Comparison of ENCODE assay signal across 1 cellular context in genomic region chr16:20741555-20742285, GRCh38.
TF ChIP-seq lines count a peak whose summit lies in the region.

A gene with protein sequence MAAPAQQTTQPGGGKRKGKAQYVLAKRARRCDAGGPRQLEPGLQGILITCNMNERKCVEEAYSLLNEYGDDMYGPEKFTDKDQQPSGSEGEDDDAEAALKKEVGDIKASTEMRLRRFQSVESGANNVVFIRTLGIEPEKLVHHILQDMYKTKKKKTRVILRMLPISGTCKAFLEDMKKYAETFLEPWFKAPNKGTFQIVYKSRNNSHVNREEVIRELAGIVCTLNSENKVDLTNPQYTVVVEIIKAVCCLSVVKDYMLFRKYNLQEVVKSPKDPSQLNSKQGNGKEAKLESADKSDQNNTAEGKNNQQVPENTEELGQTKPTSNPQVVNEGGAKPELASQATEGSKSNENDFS (minus strand): TSS chr16:20741818. CDS start chr16:20741739, 79 bp downstream.

TF ChIP-seq in HepG2, 621 proteins besides CTCF, POLR2A, EP300 and RAD21 (continued from another document):
- TF ChIP-seq ZSCAN5A (CRISPR knock-in tag; IDR thresholded peaks at IDR 0.05; ENCODE audit: borderline replicate concordance), result no peak
- TF ChIP-seq TBX2 (CRISPR knock-in tag; IDR thresholded peaks at IDR 0.05; ENCODE audit: borderline replicate concordance), result peak; percentile 80; the same call in 1 of the 2 replicates
- TF ChIP-seq, protein P1, sequence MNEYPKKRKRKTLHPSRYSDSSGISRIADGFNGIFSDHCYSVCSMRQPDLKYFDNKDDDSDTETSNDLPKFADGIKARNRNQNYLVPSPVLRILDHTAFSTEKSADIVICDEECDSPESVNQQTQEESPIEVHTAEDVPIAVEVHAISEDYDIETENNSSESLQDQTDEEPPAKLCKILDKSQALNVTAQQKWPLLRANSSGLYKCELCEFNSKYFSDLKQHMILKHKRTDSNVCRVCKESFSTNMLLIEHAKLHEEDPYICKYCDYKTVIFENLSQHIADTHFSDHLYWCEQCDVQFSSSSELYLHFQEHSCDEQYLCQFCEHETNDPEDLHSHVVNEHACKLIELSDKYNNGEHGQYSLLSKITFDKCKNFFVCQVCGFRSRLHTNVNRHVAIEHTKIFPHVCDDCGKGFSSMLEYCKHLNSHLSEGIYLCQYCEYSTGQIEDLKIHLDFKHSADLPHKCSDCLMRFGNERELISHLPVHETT (CRISPR knock-in tag; conservative IDR thresholded peaks at IDR 0.05), result peak; percentile 86; the same call in 1 of the 2 replicates
- TF ChIP-seq, protein P2, sequence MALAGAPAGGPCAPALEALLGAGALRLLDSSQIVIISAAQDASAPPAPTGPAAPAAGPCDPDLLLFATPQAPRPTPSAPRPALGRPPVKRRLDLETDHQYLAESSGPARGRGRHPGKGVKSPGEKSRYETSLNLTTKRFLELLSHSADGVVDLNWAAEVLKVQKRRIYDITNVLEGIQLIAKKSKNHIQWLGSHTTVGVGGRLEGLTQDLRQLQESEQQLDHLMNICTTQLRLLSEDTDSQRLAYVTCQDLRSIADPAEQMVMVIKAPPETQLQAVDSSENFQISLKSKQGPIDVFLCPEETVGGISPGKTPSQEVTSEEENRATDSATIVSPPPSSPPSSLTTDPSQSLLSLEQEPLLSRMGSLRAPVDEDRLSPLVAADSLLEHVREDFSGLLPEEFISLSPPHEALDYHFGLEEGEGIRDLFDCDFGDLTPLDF (CRISPR knock-in tag; IDR thresholded peaks at IDR 0.05), result peak; percentile 81
- peak; percentile 93 for TF ChIP-seq ZNF160 (CRISPR knock-in tag; IDR thresholded peaks at IDR 0.05)
- no peak for TF ChIP-seq HNRNPK (IDR thresholded peaks at IDR 0.05; ENCODE audit: low read depth, low read length, poor library complexity, severe bottlenecking)
- TF ChIP-seq THYN1 (CRISPR knock-in tag; IDR thresholded peaks at IDR 0.05; ENCODE audit: borderline replicate concordance, low read depth), result no peak
- no peak for TF ChIP-seq MBNL3 (CRISPR knock-in tag; conservative IDR thresholded peaks at IDR 0.05)
- peak; percentile 56; the same call in 1 of the 2 replicates for TF ChIP-seq ZBTB4 (CRISPR knock-in tag; IDR thresholded peaks at IDR 0.05; ENCODE audit: borderline replicate concordance)
- TF ChIP-seq ZNF577 (CRISPR knock-in tag; IDR thresholded peaks at IDR 0.05; ENCODE audit: borderline replicate concordance, low read depth), result no peak
- TF ChIP-seq SETDB1 (CRISPR knock-in tag; IDR thresholded peaks at IDR 0.05; ENCODE audit: borderline replicate concordance), result no peak
- TF ChIP-seq MXD4 (CRISPR knock-in tag; IDR thresholded peaks at IDR 0.05), result peak; percentile 88
- TF ChIP-seq ZNF138 (CRISPR knock-in tag; IDR thresholded peaks at IDR 0.05; ENCODE audit: low read depth), result peak; percentile 92
- peak; percentile 66; the same call in 1 of the 2 replicates for TF ChIP-seq HHEX (CRISPR knock-in tag; IDR thresholded peaks at IDR 0.05)
- TF ChIP-seq ZNF572 (CRISPR knock-in tag; IDR thresholded peaks at IDR 0.05), result peak; percentile 89; the same call in 1 of the 2 replicates
- no peak for TF ChIP-seq CENPX (CRISPR knock-in tag; IDR thresholded peaks at IDR 0.05)
- TF ChIP-seq, protein P3, sequence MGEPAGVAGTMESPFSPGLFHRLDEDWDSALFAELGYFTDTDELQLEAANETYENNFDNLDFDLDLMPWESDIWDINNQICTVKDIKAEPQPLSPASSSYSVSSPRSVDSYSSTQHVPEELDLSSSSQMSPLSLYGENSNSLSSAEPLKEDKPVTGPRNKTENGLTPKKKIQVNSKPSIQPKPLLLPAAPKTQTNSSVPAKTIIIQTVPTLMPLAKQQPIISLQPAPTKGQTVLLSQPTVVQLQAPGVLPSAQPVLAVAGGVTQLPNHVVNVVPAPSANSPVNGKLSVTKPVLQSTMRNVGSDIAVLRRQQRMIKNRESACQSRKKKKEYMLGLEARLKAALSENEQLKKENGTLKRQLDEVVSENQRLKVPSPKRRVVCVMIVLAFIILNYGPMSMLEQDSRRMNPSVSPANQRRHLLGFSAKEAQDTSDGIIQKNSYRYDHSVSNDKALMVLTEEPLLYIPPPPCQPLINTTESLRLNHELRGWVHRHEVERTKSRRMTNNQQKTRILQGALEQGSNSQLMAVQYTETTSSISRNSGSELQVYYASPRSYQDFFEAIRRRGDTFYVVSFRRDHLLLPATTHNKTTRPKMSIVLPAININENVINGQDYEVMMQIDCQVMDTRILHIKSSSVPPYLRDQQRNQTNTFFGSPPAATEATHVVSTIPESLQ (CRISPR knock-in tag; conservative IDR thresholded peaks at IDR 0.05), result peak; percentile 49; the same call in 1 of the 2 replicates
